ENCODE assay signal across 8 cellular contexts in the genomic region with DNA sequence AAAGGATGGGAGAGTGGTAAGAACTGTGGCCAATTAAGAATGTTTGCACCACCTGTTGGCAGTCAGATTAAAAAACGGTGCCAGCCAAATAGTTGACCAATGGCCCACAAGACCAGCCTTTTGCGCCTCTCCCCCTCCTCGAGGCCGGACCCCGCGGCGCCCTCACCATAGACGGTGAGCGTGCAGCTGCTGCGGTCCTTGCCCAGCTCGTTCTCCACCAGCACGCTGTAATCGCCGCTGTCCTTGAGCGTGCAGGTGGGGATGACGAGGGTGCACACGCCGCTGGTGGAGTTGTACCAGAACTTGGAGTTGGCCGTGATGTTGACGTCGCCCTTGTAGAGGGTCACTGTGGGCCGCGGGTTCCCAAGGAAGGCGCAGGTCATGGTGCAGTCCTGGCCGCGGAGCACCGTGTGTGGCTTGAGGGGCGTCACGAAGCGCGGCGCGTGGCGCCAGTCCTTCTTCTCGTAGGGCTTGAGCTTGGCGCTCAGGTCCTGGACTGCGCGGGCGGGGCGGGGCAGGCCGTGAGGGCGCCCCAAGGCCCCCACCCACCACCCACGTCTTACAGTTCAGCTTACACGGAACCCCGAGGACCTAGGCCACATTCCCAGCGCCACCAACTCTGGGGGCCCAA. TPM values are rescaled to one million over a fixed set of nuclear protein-coding genes. Genes with fewer than 3 reads are reported as not detected.
DNase-seq lines count a peak whose midpoint lies in the region; ATAC-seq and TF ChIP-seq lines count a peak whose summit lies in the region.

No MANE protein-coding gene starts in this region.

- no peaks in the 10 kb centered on the region for H3K36me3 ChIP-seq in IMR-90 (ENCODE audit: control insufficient read depth, insufficient read depth, low read length)
- peaks cover 0 to 21% of the 10 kb centered on the region in 2 donors for H3K36me3 ChIP-seq in psoas muscle (ENCODE audit: insufficient read depth in 1 of 2, low read depth in 1 of 2)

- no peak overlapping the region; a peak in 1 of 4 replicates for H4K8ac ChIP-seq in IMR-90 (ENCODE audit: low read depth in 2 of 2, low read length in 2 of 2)

- H3K9ac ChIP-seq in IMR-90 (ENCODE audit: low read depth, low read length), result no peak overlapping the region

- 0 out of 2 replicates have a peak, but pooled peaks cover 2% of the 10 kb centered on the region for H3K9me3 ChIP-seq in IMR-90 (ENCODE audit: control insufficient read depth, insufficient read depth, low read length)
- H3K9me3 ChIP-seq in psoas muscle, result no peaks in the 10 kb centered on the region

- BruUV-seq in IMR-90 (replicated peaks; lab: Mats Ljungman, UMichigan), result no TSS peak

- no peak overlapping the region; the same call in 1 of the 2 replicates for H3K4ac ChIP-seq in IMR-90 (ENCODE audit: low read depth, low read length)

- CTCF ChIA-PET in IMR-90 (lab: Yijun Ruan, JAX), result no interaction called here

- H3K36me3 Mint-ChIP-seq in activated T-cell treated with anti-CD3 and anti-CD28 coated beads, Interleukin-2, amount 50 U/mL, for 72 hours (ENCODE audit: insufficient read depth in 2 of 2), result no peaks in the 10 kb centered on the region
- H3K36me3 Mint-ChIP-seq in glutamatergic neuron (ENCODE audit: unreplicated experiment), result no peaks in the 10 kb centered on the region

- no peaks in the 10 kb centered on the region for H3K9me3 Mint-ChIP-seq in activated T-cell treated with anti-CD3 and anti-CD28 coated beads, Interleukin-2, amount 50 U/mL, for 72 hours
- H3K9me3 Mint-ChIP-seq in glutamatergic neuron (ENCODE audit: unreplicated experiment), result peaks cover 2% of the 10 kb centered on the region

- H3K27ac ChIP-seq in IMR-90 (ENCODE audit: insufficient read depth, low read length) (no peak overlapping the region), psoas muscle (no peak overlapping the region)

- no peak overlapping the region for H2BK120ac ChIP-seq in IMR-90 (ENCODE audit: low read depth, low read length)

- H3K56ac ChIP-seq in IMR-90 (ENCODE audit: extremely low read depth, insufficient read depth, low read length), result no peak overlapping the region

- no peak overlapping the region for H4K5ac ChIP-seq in IMR-90 (ENCODE audit: low read depth, low read length)

- H3K9me1 ChIP-seq in IMR-90 (ENCODE audit: insufficient read depth, low read length), result 0 out of 2 replicates have a peak, but pooled peaks cover 2% of the 10 kb centered on the region

- H3K27me3 Mint-ChIP-seq in activated T-cell treated with anti-CD3 and anti-CD28 coated beads, Interleukin-2, amount 50 U/mL, for 72 hours (ENCODE audit: low read depth), result peaks cover 31% of the 10 kb centered on the region
- peaks cover 6% of the 10 kb centered on the region for H3K27me3 Mint-ChIP-seq in glutamatergic neuron (ENCODE audit: unreplicated experiment)

- H4K20me1 ChIP-seq in IMR-90 (ENCODE audit: insufficient read depth, low read length), result no peaks in the 10 kb centered on the region

- peak overlapping the region; percentile 89 for H3K4me2 ChIP-seq in IMR-90 (ENCODE audit: low read depth, low read length)

- H3K27me3 ChIP-seq in IMR-90 (ENCODE audit: control insufficient read depth, insufficient read depth, low read length) (peaks cover 55% of the 10 kb centered on the region), psoas muscle (ENCODE audit: insufficient read depth in 3 of 3, low read length in 2 of 3) (peaks cover 0 to 6% (median 0%) of the 10 kb centered on the region in 3 donors)

- H3K4me1 ChIP-seq in IMR-90 (ENCODE audit: control insufficient read depth, insufficient read depth, low read length), result peaks cover 2% of the 10 kb centered on the region; the same call in 1 of the 2 replicates
- peaks cover 8% of the 10 kb centered on the region for H3K4me1 ChIP-seq in psoas muscle

- H3K18ac ChIP-seq in IMR-90 (ENCODE audit: low read depth, low read length), result no peak overlapping the region

- DNase-seq in IMR-90 (no peak), glutamatergic neuron (no peak), psoas muscle (peak; percentile 39 to 65), NCI-H446 (lab: John Stamatoyannopoulos, UW) (no peak), GOT3 (lab: John Stamatoyannopoulos, UW) (no peak), HCEC 1CT (no peak), AG08395 (ENCODE audit: low spot score) (no peak)
- peak; percentile 26 to 27 for DNase-seq in activated T-cell treated with anti-CD3 and anti-CD28 coated beads, Interleukin-2, amount 50 U/mL, for 72 hours

- no peak for TF ChIP-seq POLR2A in IMR-90 (IDR thresholded peaks at IDR 0.05; ENCODE audit: low read depth, low read length)

- H2BK15ac ChIP-seq in IMR-90 (ENCODE audit: low read depth, low read length), result no peak overlapping the region

- no peaks in the 10 kb centered on the region for H3K79me1 ChIP-seq in IMR-90 (ENCODE audit: low read depth in 1 of 2, low read length in 2 of 2)

- H2AK9ac ChIP-seq in IMR-90 (replicated peaks; ENCODE audit: low read depth, low read length, poor library complexity), result peak overlapping the region; percentile 1

- no peak overlapping the region for H2BK20ac ChIP-seq in IMR-90 (ENCODE audit: low read depth, low read length)

- TF ChIP-seq CTCF in IMR-90 (conservative IDR thresholded peaks at IDR 0.05; ENCODE audit: low read depth, low read length) (no peak), glutamatergic neuron (IDR thresholded peaks at IDR 0.05; ENCODE audit: partially characterized antibody, unreplicated experiment) (no peak), psoas muscle (IDR thresholded peaks at IDR 0.05) (no peak)

- peak overlapping the region; percentile 29 for H3K4me3 ChIP-seq in IMR-90 (ENCODE audit: insufficient read depth, low read depth, low read length)
- H3K4me3 ChIP-seq in psoas muscle, result peak overlapping the region; percentile 58

- POLR2A ChIA-PET in IMR-90 (lab: Charles Lee; ENCODE audit: unreplicated experiment), result no interaction called here

- H3K14ac ChIP-seq in IMR-90 (replicated peaks; ENCODE audit: low read depth, low read length), result no peak overlapping the region

- no peak overlapping the region for H3K27ac Mint-ChIP-seq in activated T-cell treated with anti-CD3 and anti-CD28 coated beads, Interleukin-2, amount 50 U/mL, for 72 hours
- no peak overlapping the region for H3K27ac Mint-ChIP-seq in glutamatergic neuron (ENCODE audit: unreplicated experiment)

- dilution Hi-C loops in IMR-90 (cut with HindIII; ENCODE audit: low sequenced_read_pairs, unreplicated experiment), result no loop called here

- H3K23ac ChIP-seq in IMR-90 (ENCODE audit: low read depth, low read length), result no peak overlapping the region; the same call in 1 of the 2 replicates

- H2BK5ac ChIP-seq in IMR-90 (ENCODE audit: low read depth, low read length, poor library complexity, severe bottlenecking), result no peak overlapping the region

- H3K4me3 Mint-ChIP-seq in activated T-cell treated with anti-CD3 and anti-CD28 coated beads, Interleukin-2, amount 50 U/mL, for 72 hours, result peak overlapping the region; percentile 46 to 56
- H3K4me3 Mint-ChIP-seq in glutamatergic neuron (ENCODE audit: unreplicated experiment), result peak overlapping the region; percentile 59

- peak; percentile 32; the same call in 1 of the 2 replicates for ATAC-seq in IMR-90 (ENCODE audit: low read depth)
- ATAC-seq in activated T-cell treated with anti-CD3 and anti-CD28 coated beads, Interleukin-2, amount 50 U/mL, for 72 hours (replicated peaks in 1 of 2), result peak; percentile 63 to 69
- ATAC-seq in psoas muscle, result peak; percentile 45 to 75 (median 61)

- no peak overlapping the region for H4K91ac ChIP-seq in IMR-90 (ENCODE audit: insufficient read depth, low read depth, low read length)

- no peak overlapping the region for H2AK5ac ChIP-seq in IMR-90 (ENCODE audit: low read depth, low read length)

- H3K4me1 Mint-ChIP-seq in activated T-cell treated with anti-CD3 and anti-CD28 coated beads, Interleukin-2, amount 50 U/mL, for 72 hours (ENCODE audit: low read depth), result peaks cover 28% of the 10 kb centered on the region
- H3K4me1 Mint-ChIP-seq in glutamatergic neuron (ENCODE audit: low read depth, unreplicated experiment), result peaks cover 3% of the 10 kb centered on the region

- 18% methylated on average over 12 of the region's 46 CpGs; no CpG with 5 or more reads in 1 of the 2 experiments for WGBS in IMR-90 (ENCODE audit: extremely low coverage in 2 of 2, insufficient read length in 1 of 2), 2 experiments
- 2 to 4% (median 2%) methylated on average over 36 to 46 of the region's 46 CpGs for WGBS in psoas muscle, 3 donors

- H2AFZ ChIP-seq in IMR-90 (replicated peaks; ENCODE audit: low read length, poor library complexity), result peak overlapping the region; percentile 77

- in situ Hi-C loops in IMR-90 (cut with MboI; ENCODE audit: low sequenced_read_pairs), result no loop called here

- intact Hi-C loops in IMR-90 (cut with micrococcal nuclease), result no loop called here
- intact Hi-C loops in psoas muscle (cut with DNase I), result no loop called here

- TF ChIP-seq RAD21 in IMR-90 (IDR thresholded peaks at IDR 0.05; ENCODE audit: low read length), result no peak

TF ChIP-seq in IMR-90, 13 proteins besides CTCF, POLR2A, EP300 and RAD21 (continues in another document):
- TF ChIP-seq RCOR1 (IDR thresholded peaks at IDR 0.05; ENCODE audit: insufficient replicate concordance, low read length), result no peak
- TF ChIP-seq, protein P1, sequence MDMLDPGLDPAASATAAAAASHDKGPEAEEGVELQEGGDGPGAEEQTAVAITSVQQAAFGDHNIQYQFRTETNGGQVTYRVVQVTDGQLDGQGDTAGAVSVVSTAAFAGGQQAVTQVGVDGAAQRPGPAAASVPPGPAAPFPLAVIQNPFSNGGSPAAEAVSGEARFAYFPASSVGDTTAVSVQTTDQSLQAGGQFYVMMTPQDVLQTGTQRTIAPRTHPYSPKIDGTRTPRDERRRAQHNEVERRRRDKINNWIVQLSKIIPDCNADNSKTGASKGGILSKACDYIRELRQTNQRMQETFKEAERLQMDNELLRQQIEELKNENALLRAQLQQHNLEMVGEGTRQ (IDR thresholded peaks at IDR 0.05; ENCODE audit: low read depth, low read length), result no peak
- no peak for TF ChIP-seq CEBPB (IDR thresholded peaks at IDR 0.05; ENCODE audit: low read depth, low read length)
- TF ChIP-seq RFX5 (IDR thresholded peaks at IDR 0.05; ENCODE audit: low read depth, low read length), result no peak

RNA-seq across cellular contexts. Expression of a gene that starts 7.2 kb away (rescaled TPM):
- total RNA-seq in IMR-90 (2012; rRNA removed) (0.28 and 0.36 TPM in 2 replicates), glutamatergic neuron (ENCODE audit: unreplicated experiment) (5.4 TPM), psoas muscle (1 to 10 TPM; 1.5 to 3.9 (median 2.8) TPM)
- polyA plus RNA-seq in IMR-90 (2012; rRNA removed) (0.30 and 0.31 TPM in 2 replicates), psoas muscle (1 to 10 TPM in 2 of 3 donors, under 1 TPM in 1; 0.76 to 2.6 (median 2.1) TPM)
- 0.41 and 0.45 TPM in 2 replicates for polyA plus RNA-seq in IMR-90 (2012; cell fraction: cytosol; rRNA removed)
- polyA plus RNA-seq in IMR-90 (2012; cell fraction: nucleus; rRNA removed; ENCODE audit: low replicate concordance), result 0.29 and 0.30 TPM in 2 replicates
- total RNA-seq in activated T-cell treated with anti-CD3 and anti-CD28 coated beads, Interleukin-2, amount 50 U/mL, for 72 hours, result 1 to 10 TPM; 1.0 to 1.8 TPM

RNA-seq across cellular contexts. Expression of a gene that starts 20.2 kb away (rescaled TPM):
- total RNA-seq in IMR-90 (2012; rRNA removed) (not detected in 2 replicates), glutamatergic neuron (ENCODE audit: unreplicated experiment) (1.1 TPM), psoas muscle (under 1 TPM; 0.08 to 0.54 (median 0.46) TPM)
- polyA plus RNA-seq in IMR-90 (2012; rRNA removed) (not detected in 2 replicates), psoas muscle (under 1 TPM; 0.03 to 0.87 (median 0.53) TPM)
- polyA plus RNA-seq in IMR-90 (2012; cell fraction: cytosol; rRNA removed), result not detected in 2 replicates
- polyA plus RNA-seq in IMR-90 (2012; cell fraction: nucleus; rRNA removed; ENCODE audit: low replicate concordance), result not detected in 2 replicates
- under 1 TPM; 0.34 to 0.39 TPM for total RNA-seq in activated T-cell treated with anti-CD3 and anti-CD28 coated beads, Interleukin-2, amount 50 U/mL, for 72 hours

Comparison
In these comparisons a context has a peak if more than half of its experiments do, and no peak if none do; other contexts are left out.
1. DNase-seq: peak in activated T-cell treated with anti-CD3 and anti-CD28 coated beads, Interleukin-2, amount 50 U/mL, for 72 hours (2 of 2) and psoas muscle (2 of 2); none in IMR-90 (single experiment), glutamatergic neuron (single experiment), NCI-H446 (0 of 2), GOT3 (single experiment), HCEC 1CT (single experiment) and AG08395 (single experiment).
2. Peak in every context shown above with its lines, with median percentiles within 50 percentile points of each other: ATAC-seq.